ENCODE assay signal across 1 cellular context in genomic region chr5:37370864-37371726, GRCh38.
TF ChIP-seq lines count a peak whose summit lies in the region.

NUP155 (minus strand) TSS chr5:37371106; CDS start chr5:37370977, 129 bp downstream.

TF ChIP-seq in HepG2, 621 proteins besides CTCF, POLR2A, EP300 and RAD21 (continued from another document and continues in another):
- TF ChIP-seq ZNF687 (CRISPR knock-in tag; IDR thresholded peaks at IDR 0.05) (peak; percentile 89), ZNF703 (CRISPR knock-in tag; IDR thresholded peaks at IDR 0.05; ENCODE audit: borderline replicate concordance) (no peak), TAF1 (CRISPR knock-in tag; IDR thresholded peaks at IDR 0.05) (peak; percentile 72; the same call in 1 of the 2 replicates), CBX2 (IDR thresholded peaks at IDR 0.05; ENCODE audit: low read depth, low read length) (no peak), CBX2 (CRISPR knock-in tag; IDR thresholded peaks at IDR 0.05; ENCODE audit: low read depth) (no peak), WIZ (CRISPR knock-in tag; IDR thresholded peaks at IDR 0.05) (no peak), ESRRA (CRISPR knock-in tag; IDR thresholded peaks at IDR 0.05; ENCODE audit: low read depth) (no peak), USF2 (IDR thresholded peaks at IDR 0.05; ENCODE audit: low read depth, low read length) (no peak), USF2 (CRISPR knock-in tag; IDR thresholded peaks at IDR 0.05; ENCODE audit: borderline replicate concordance) (peak; percentile 33; the same call in 1 of the 2 replicates), FOXJ3 (CRISPR knock-in tag; IDR thresholded peaks at IDR 0.05; ENCODE audit: borderline replicate concordance) (no peak), HOMEZ (CRISPR knock-in tag; IDR thresholded peaks at IDR 0.05; ENCODE audit: low read depth) (0 out of 2 replicates have a peak, but pooled peaks have one; percentile 59), PHF20 (CRISPR knock-in tag; IDR thresholded peaks at IDR 0.05) (peak; percentile 98), ZBTB49 (CRISPR knock-in tag; IDR thresholded peaks at IDR 0.05; ENCODE audit: borderline replicate concordance) (no peak), IRF1 (CRISPR knock-in tag; IDR thresholded peaks at IDR 0.05; ENCODE audit: low read depth) (no peak), FIP1L1 (IDR thresholded peaks at IDR 0.05; ENCODE audit: borderline replicate concordance, insufficient read depth, low read depth, low read length) (no peak), ZNF782 (CRISPR knock-in tag; IDR thresholded peaks at IDR 0.05; ENCODE audit: borderline replicate concordance) (no peak), AKAP8 (CRISPR knock-in tag; IDR thresholded peaks at IDR 0.05) (no peak), ZNF644 (CRISPR knock-in tag; IDR thresholded peaks at IDR 0.05; ENCODE audit: low read depth) (no peak), BRF2 (CRISPR knock-in tag; IDR thresholded peaks at IDR 0.05) (no peak), PBX2 (CRISPR knock-in tag; IDR thresholded peaks at IDR 0.05) (no peak), U2AF1 (optimal IDR thresholded peaks at IDR 0.05; ENCODE audit: low read depth, low read length) (no peak), ZNF256 (CRISPR knock-in tag; conservative IDR thresholded peaks at IDR 0.05) (no peak), MED1 (CRISPR knock-in tag; IDR thresholded peaks at IDR 0.05) (0 out of 2 replicates have a peak, but pooled peaks have one; percentile 10), ZNF292 (CRISPR knock-in tag; IDR thresholded peaks at IDR 0.05; ENCODE audit: borderline replicate concordance, low read depth) (no peak), ZNF282 (IDR thresholded peaks at IDR 0.05; ENCODE audit: partially characterized antibody) (no peak), ZNF772 (CRISPR knock-in tag; IDR thresholded peaks at IDR 0.05) (peak; percentile 48), FOXA1 (IDR thresholded peaks at IDR 0.05) (no peak), FOXA1 (CRISPR knock-in tag; IDR thresholded peaks at IDR 0.05) (no peak), ATM (IDR thresholded peaks at IDR 0.05; ENCODE audit: borderline replicate concordance) (no peak), ZNF280B (CRISPR knock-in tag; IDR thresholded peaks at IDR 0.05; ENCODE audit: borderline replicate concordance) (peak; percentile 49; the same call in 1 of the 2 replicates), RBM39 (IDR thresholded peaks at IDR 0.05; ENCODE audit: low read depth, low read length, poor library complexity, severe bottlenecking) (no peak), ZBTB26 (CRISPR knock-in tag; IDR thresholded peaks at IDR 0.05; ENCODE audit: borderline replicate concordance) (no peak), ZNF143 (CRISPR knock-in tag; IDR thresholded peaks at IDR 0.05) (0 out of 2 replicates have a peak, but pooled peaks have one; percentile 11), ZNF432 (CRISPR knock-in tag; IDR thresholded peaks at IDR 0.05; ENCODE audit: borderline replicate concordance) (no peak)
